7 cellular contexts compared by ENCODE assay signal in the genomic region with DNA sequence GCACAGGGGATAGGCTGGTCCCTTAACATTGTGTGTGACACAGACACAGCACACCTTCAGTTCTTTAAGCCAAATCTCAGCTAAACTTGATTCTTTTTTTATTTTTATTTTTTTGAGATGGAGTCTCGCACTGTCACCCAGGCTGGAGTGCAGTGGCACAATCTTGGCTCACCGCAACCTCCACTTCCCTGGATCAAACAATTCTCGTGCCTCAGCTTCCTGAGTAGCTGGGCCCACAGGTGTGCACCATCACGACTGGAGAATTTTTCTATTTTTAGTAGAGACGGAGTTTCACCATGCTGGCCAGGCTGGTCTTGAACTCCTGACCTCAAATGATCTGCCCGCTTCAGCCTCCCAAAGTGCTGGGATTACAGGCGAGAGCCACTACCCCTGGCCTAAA.
DNase-seq lines count a peak whose midpoint lies in the region; ATAC-seq and TF ChIP-seq lines count a peak whose summit lies in the region.
"Not testable (repeated sequence)": the region's sequence is repeated elsewhere in the genome, so short reads cannot be mapped to it uniquely, and the experiment has no call there.

No MANE protein-coding gene starts in this region.

- H3K4me3 ChIP-seq in CD4-positive, CD25-positive, alpha-beta regulatory T cell (ENCODE audit: low read depth, low read length); IMR-90 (ENCODE audit: insufficient read depth, low read depth, low read length): not testable (repeated sequence)

- peak overlapping the region in 1 of 4 donors; percentile 19 for H3K4me3 Mint-ChIP-seq in CD4-positive, CD25-positive, alpha-beta regulatory T cell
- H3K4me3 Mint-ChIP-seq in activated CD8-positive, alpha-beta T cell treated with anti-CD3 and anti-CD28 coated beads, Interleukin-2, amount 10 ng/mL, durations not matched to agents 7 days and 5 days = not testable (repeated sequence)
- peak overlapping the region in 9 of 10 donors; percentile 11 to 69 (median 42) for H3K4me3 Mint-ChIP-seq in naive thymus-derived CD8-positive, alpha-beta T cell

- H3K27ac Mint-ChIP-seq in CD4-positive, CD25-positive, alpha-beta regulatory T cell = peak overlapping the region in 2 of 3 donors; percentile 46 to 99
- H3K27ac Mint-ChIP-seq in activated CD8-positive, alpha-beta T cell treated with anti-CD3 and anti-CD28 coated beads, Interleukin-2, amount 10 ng/mL, durations not matched to agents 7 days and 5 days = not testable (repeated sequence)
- H3K27ac Mint-ChIP-seq in naive thymus-derived CD8-positive, alpha-beta T cell = peak overlapping the region in 5 of 10 donors; percentile 8 to 77 (median 50)

- POLR2A ChIA-PET in IMR-90 (lab: Charles Lee; ENCODE audit: unreplicated experiment); activated CD8-positive, alpha-beta T cell treated with anti-CD3 and anti-CD28 coated beads, Interleukin-2, amount 10 ng/mL, durations not matched to agents 7 days and 5 days (lab: Charles Lee): not testable (repeated sequence)
- POLR2A ChIA-PET in naive thymus-derived CD8-positive, alpha-beta T cell (lab: Charles Lee) = interaction anchor here (0.6 to 9.8 kb wide), 2 partner anchors 19 to 159 kb away, joined by 3 to 89 read pairs; no protein-coding TSS in a partner anchor

- not testable (repeated sequence) for H3K23ac ChIP-seq in IMR-90 (ENCODE audit: low read depth, low read length)

- not testable (repeated sequence) for H2AFZ ChIP-seq in IMR-90 (replicated peaks; ENCODE audit: low read length, poor library complexity)

- not testable (repeated sequence) for TF ChIP-seq RAD21 in IMR-90 (IDR thresholded peaks at IDR 0.05; ENCODE audit: low read length)

- peaks cover 16 to 86% (median 56%) of the 10 kb centered on the region in 4 donors for H3K4me1 Mint-ChIP-seq in CD4-positive, CD25-positive, alpha-beta regulatory T cell
- H3K4me1 Mint-ChIP-seq in activated CD8-positive, alpha-beta T cell treated with anti-CD3 and anti-CD28 coated beads, Interleukin-2, amount 10 ng/mL, durations not matched to agents 7 days and 5 days (ENCODE audit: low read depth) = peaks cover 61% of the 10 kb centered on the region
- H3K4me1 Mint-ChIP-seq in naive thymus-derived CD8-positive, alpha-beta T cell = peaks cover 38 to 89% (median 79%) of the 10 kb centered on the region in 4 donors

- not testable (repeated sequence) for H3K27ac ChIP-seq in CD4-positive, CD25-positive, alpha-beta regulatory T cell (ENCODE audit: insufficient read depth, low read length, poor library complexity, severe bottlenecking); IMR-90 (ENCODE audit: insufficient read depth, low read length)

- not testable (repeated sequence) for H3K4me2 ChIP-seq in IMR-90 (ENCODE audit: low read depth, low read length)

- not testable (repeated sequence) for TF ChIP-seq POLR2A in IMR-90 (IDR thresholded peaks at IDR 0.05; ENCODE audit: low read depth, low read length)

- H3K79me1 ChIP-seq in IMR-90 (ENCODE audit: low read depth in 1 of 2, low read length in 2 of 2) = not testable (repeated sequence)

- not testable (repeated sequence) for H2BK5ac ChIP-seq in IMR-90 (ENCODE audit: low read depth, low read length, poor library complexity, severe bottlenecking)

- not testable (repeated sequence) for H2BK20ac ChIP-seq in IMR-90 (ENCODE audit: low read depth, low read length)

- not testable (repeated sequence) for ATAC-seq in CD4-positive, CD25-positive, alpha-beta regulatory T cell (ENCODE audit: low read depth in 2 of 2); IMR-90 (ENCODE audit: low read depth); activated CD8-positive, alpha-beta T cell treated with anti-CD3 and anti-CD28 coated beads, Interleukin-2, amount 10 ng/mL, durations not matched to agents 7 days and 5 days
- ATAC-seq in naive thymus-derived CD8-positive, alpha-beta T cell = peak in 1 of 2 donors; percentile 2

- not testable (repeated sequence) for H3K36me3 ChIP-seq in CD4-positive, CD25-positive, alpha-beta regulatory T cell (ENCODE audit: control insufficient read depth, insufficient read depth, low read length); IMR-90 (ENCODE audit: control insufficient read depth, insufficient read depth, low read length)

- not testable (repeated sequence) for H3K9me1 ChIP-seq in IMR-90 (ENCODE audit: insufficient read depth, low read length)

- H4K20me1 ChIP-seq in IMR-90 (ENCODE audit: insufficient read depth, low read length) = not testable (repeated sequence)

- in situ Hi-C loops in IMR-90 (cut with MboI; ENCODE audit: low sequenced_read_pairs) = not testable (repeated sequence)

- H4K8ac ChIP-seq in IMR-90 (ENCODE audit: low read depth in 2 of 2, low read length in 2 of 2) = not testable (repeated sequence)

- peak overlapping the region; percentile 15; the same call in 1 of the 2 replicates for H4K91ac ChIP-seq in IMR-90 (ENCODE audit: insufficient read depth, low read depth, low read length)

- H3K14ac ChIP-seq in IMR-90 (replicated peaks; ENCODE audit: low read depth, low read length) = not testable (repeated sequence)

- not testable (repeated sequence) for DNase-seq in CD4-positive, CD25-positive, alpha-beta regulatory T cell; IMR-90
- DNase-seq in T follicular helper cell (ENCODE audit: low read depth) = peak; percentile 25
- peak; percentile 9 for DNase-seq in T-helper 22 cell (ENCODE audit: low read depth)
- peak; percentile 41 for DNase-seq in activated CD8-positive, alpha-beta T cell treated with anti-CD3 and anti-CD28 coated beads, Interleukin-2, amount 10 ng/mL, durations not matched to agents 7 days and 5 days
- DNase-seq in central memory CD4-positive, alpha-beta T cell = peak; percentile 62
- peak in 8 of 10 donors; percentile 33 to 73 (median 50) for DNase-seq in naive thymus-derived CD8-positive, alpha-beta T cell

- not testable (repeated sequence) for H3K4ac ChIP-seq in IMR-90 (ENCODE audit: low read depth, low read length)

- not testable (repeated sequence) for H2BK120ac ChIP-seq in IMR-90 (ENCODE audit: low read depth, low read length)

- H3K9me3 ChIP-seq in CD4-positive, CD25-positive, alpha-beta regulatory T cell (ENCODE audit: control insufficient read depth in 2 of 2, low read length in 2 of 2); IMR-90 (ENCODE audit: control insufficient read depth, insufficient read depth, low read length): not testable (repeated sequence)

- not testable (repeated sequence) for H2AK9ac ChIP-seq in IMR-90 (replicated peaks; ENCODE audit: low read depth, low read length, poor library complexity)

- not testable (repeated sequence) for BruUV-seq in IMR-90 (replicated peaks; lab: Mats Ljungman, UMichigan)

- not testable (repeated sequence) for H3K27me3 ChIP-seq in CD4-positive, CD25-positive, alpha-beta regulatory T cell (ENCODE audit: control insufficient read depth, insufficient read depth, low read length); IMR-90 (ENCODE audit: control insufficient read depth, insufficient read depth, low read length)

- 100% methylated on average over 1 of the region's 7 CpGs; no CpG with 5 or more reads in 1 of the 2 experiments for WGBS in IMR-90 (ENCODE audit: extremely low coverage in 2 of 2, insufficient read length in 1 of 2), 2 experiments

- CTCF ChIA-PET in IMR-90 (lab: Yijun Ruan, JAX); activated CD8-positive, alpha-beta T cell treated with anti-CD3 and anti-CD28 coated beads, Interleukin-2, amount 10 ng/mL, durations not matched to agents 7 days and 5 days (lab: Charles Lee): not testable (repeated sequence)

- H3K36me3 Mint-ChIP-seq in CD4-positive, CD25-positive, alpha-beta regulatory T cell; naive thymus-derived CD8-positive, alpha-beta T cell: not testable (repeated sequence)
- H3K36me3 Mint-ChIP-seq in activated CD8-positive, alpha-beta T cell treated with anti-CD3 and anti-CD28 coated beads, Interleukin-2, amount 10 ng/mL, durations not matched to agents 7 days and 5 days (ENCODE audit: low read depth) = peaks cover 13% of the 10 kb centered on the region

- not testable (repeated sequence) for H4K5ac ChIP-seq in IMR-90 (ENCODE audit: low read depth, low read length)

- intact Hi-C loops in IMR-90 (cut with micrococcal nuclease) = not testable (repeated sequence)

- not testable (repeated sequence) for H3K9me3 Mint-ChIP-seq in CD4-positive, CD25-positive, alpha-beta regulatory T cell; activated CD8-positive, alpha-beta T cell treated with anti-CD3 and anti-CD28 coated beads, Interleukin-2, amount 10 ng/mL, durations not matched to agents 7 days and 5 days (ENCODE audit: insufficient read depth)
- peaks cover 0 to 11% (median 4%) of the 10 kb centered on the region in 9 donors for H3K9me3 Mint-ChIP-seq in naive thymus-derived CD8-positive, alpha-beta T cell

- H3K4me1 ChIP-seq in CD4-positive, CD25-positive, alpha-beta regulatory T cell (ENCODE audit: control insufficient read depth, insufficient read depth, low read length, poor library complexity, severe bottlenecking) = peaks cover 35% of the 10 kb centered on the region
- H3K4me1 ChIP-seq in IMR-90 (ENCODE audit: control insufficient read depth, insufficient read depth, low read length) = not testable (repeated sequence)

- not testable (repeated sequence) for H2AK5ac ChIP-seq in IMR-90 (ENCODE audit: low read depth, low read length)

- not testable (repeated sequence) for H3K27me3 Mint-ChIP-seq in CD4-positive, CD25-positive, alpha-beta regulatory T cell
- H3K27me3 Mint-ChIP-seq in activated CD8-positive, alpha-beta T cell treated with anti-CD3 and anti-CD28 coated beads, Interleukin-2, amount 10 ng/mL, durations not matched to agents 7 days and 5 days (ENCODE audit: low read depth) = peaks cover 19% of the 10 kb centered on the region
- peaks cover 5 to 31% (median 10%) of the 10 kb centered on the region in 5 donors for H3K27me3 Mint-ChIP-seq in naive thymus-derived CD8-positive, alpha-beta T cell

- H2BK15ac ChIP-seq in IMR-90 (ENCODE audit: low read depth, low read length) = peak overlapping the region; percentile 52; the same call in 1 of the 3 replicates

- dilution Hi-C loops in IMR-90 (cut with HindIII; ENCODE audit: low sequenced_read_pairs, unreplicated experiment) = not testable (repeated sequence)

- H3K9ac ChIP-seq in IMR-90 (ENCODE audit: low read depth, low read length) = not testable (repeated sequence)

- not testable (repeated sequence) for H3K56ac ChIP-seq in IMR-90 (ENCODE audit: extremely low read depth, insufficient read depth, low read length)

- not testable (repeated sequence) for TF ChIP-seq CTCF in IMR-90 (conservative IDR thresholded peaks at IDR 0.05; ENCODE audit: low read depth, low read length)

- not testable (repeated sequence) for H3K18ac ChIP-seq in IMR-90 (ENCODE audit: low read depth, low read length)
